Comparison of ENCODE assay signal across 8 cellular contexts in genomic region chr1:13699936-13700520, GRCh38. TPM values are rescaled to one million over a fixed set of nuclear protein-coding genes. Genes with fewer than 3 reads are reported as not detected.
DNase-seq lines count a peak whose midpoint lies in the region; ATAC-seq, FAIRE-seq and TF ChIP-seq lines count a peak whose summit lies in the region.

A gene with protein sequence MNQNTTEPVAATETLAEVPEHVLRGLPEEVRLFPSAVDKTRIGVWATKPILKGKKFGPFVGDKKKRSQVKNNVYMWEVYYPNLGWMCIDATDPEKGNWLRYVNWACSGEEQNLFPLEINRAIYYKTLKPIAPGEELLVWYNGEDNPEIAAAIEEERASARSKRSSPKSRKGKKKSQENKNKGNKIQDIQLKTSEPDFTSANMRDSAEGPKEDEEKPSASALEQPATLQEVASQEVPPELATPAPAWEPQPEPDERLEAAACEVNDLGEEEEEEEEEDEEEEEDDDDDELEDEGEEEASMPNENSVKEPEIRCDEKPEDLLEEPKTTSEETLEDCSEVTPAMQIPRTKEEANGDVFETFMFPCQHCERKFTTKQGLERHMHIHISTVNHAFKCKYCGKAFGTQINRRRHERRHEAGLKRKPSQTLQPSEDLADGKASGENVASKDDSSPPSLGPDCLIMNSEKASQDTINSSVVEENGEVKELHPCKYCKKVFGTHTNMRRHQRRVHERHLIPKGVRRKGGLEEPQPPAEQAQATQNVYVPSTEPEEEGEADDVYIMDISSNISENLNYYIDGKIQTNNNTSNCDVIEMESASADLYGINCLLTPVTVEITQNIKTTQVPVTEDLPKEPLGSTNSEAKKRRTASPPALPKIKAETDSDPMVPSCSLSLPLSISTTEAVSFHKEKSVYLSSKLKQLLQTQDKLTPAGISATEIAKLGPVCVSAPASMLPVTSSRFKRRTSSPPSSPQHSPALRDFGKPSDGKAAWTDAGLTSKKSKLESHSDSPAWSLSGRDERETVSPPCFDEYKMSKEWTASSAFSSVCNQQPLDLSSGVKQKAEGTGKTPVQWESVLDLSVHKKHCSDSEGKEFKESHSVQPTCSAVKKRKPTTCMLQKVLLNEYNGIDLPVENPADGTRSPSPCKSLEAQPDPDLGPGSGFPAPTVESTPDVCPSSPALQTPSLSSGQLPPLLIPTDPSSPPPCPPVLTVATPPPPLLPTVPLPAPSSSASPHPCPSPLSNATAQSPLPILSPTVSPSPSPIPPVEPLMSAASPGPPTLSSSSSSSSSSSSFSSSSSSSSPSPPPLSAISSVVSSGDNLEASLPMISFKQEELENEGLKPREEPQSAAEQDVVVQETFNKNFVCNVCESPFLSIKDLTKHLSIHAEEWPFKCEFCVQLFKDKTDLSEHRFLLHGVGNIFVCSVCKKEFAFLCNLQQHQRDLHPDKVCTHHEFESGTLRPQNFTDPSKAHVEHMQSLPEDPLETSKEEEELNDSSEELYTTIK (N-terminal part only) (plus strand): TSS chr1:13700188. CDS start chr1:13715606, 15,418 bp downstream.

- H3K27me3 Mint-ChIP-seq in astrocyte (ENCODE audit: low read depth, unreplicated experiment): peaks cover 4% of the 10 kb centered on the region

- DNase-seq in AG10803 (ENCODE audit: low read depth) (peak; percentile 42), astrocyte (ENCODE audit: low read depth) (peak; percentile 9), hypothalamus (lab: John Stamatoyannopoulos, UW) (peak in 33 of 51 donors; percentile 2 to 73 (median 38)), skeletal muscle cell (ENCODE audit: low read depth) (no peak), cortex of kidney (lab: John Stamatoyannopoulos, UW) (no peak)

- peaks cover 8% of the 10 kb centered on the region for H3K4me1 ChIP-seq in astrocyte (ENCODE audit: insufficient read depth, low read length)

- no peaks in the 10 kb centered on the region for H4K20me1 ChIP-seq in astrocyte (ENCODE audit: insufficient read depth, low read length)

- H3K79me2 ChIP-seq in astrocyte (ENCODE audit: insufficient read depth, low read length): peaks cover 20% of the 10 kb centered on the region

- peak within 1 kb of the TSS; percentile 97 for H3K27ac Mint-ChIP-seq in astrocyte (ENCODE audit: unreplicated experiment)

- peaks cover 4% of the 10 kb centered on the region for H3K36me3 Mint-ChIP-seq in astrocyte (ENCODE audit: low read depth, unreplicated experiment)

- H3K9ac ChIP-seq in astrocyte (ENCODE audit: low read length): peak within 1 kb of the TSS; percentile 81

- peak within 1 kb of the TSS; percentile 96 for H2AFZ ChIP-seq in astrocyte (ENCODE audit: low read depth, low read length)

- ATAC-seq in GM19035 (IDR thresholded peaks at IDR 0.05; ENCODE audit: unreplicated experiment): peak; percentile 39
- peak; percentile 29 for ATAC-seq in HG03457 (IDR thresholded peaks at IDR 0.05; ENCODE audit: unreplicated experiment)

- TF ChIP-seq CTCF in AG10803 (conservative IDR thresholded peaks at IDR 0.05; ENCODE audit: low read length): no peak
- no peak for TF ChIP-seq CTCF in astrocyte (IDR thresholded peaks at IDR 0.05; ENCODE audit: insufficient read depth, low read depth, low read length)

- no peaks in the 10 kb centered on the region for H3K36me3 ChIP-seq in astrocyte (ENCODE audit: insufficient read depth, low read length)

- peak within 1 kb of the TSS; percentile 94 for H3K4me3 Mint-ChIP-seq in astrocyte (ENCODE audit: unreplicated experiment)

- intact Hi-C loops in T-helper 2 cell treated with Interferon-gamma antibody and Interleukin-4, amounts not matched to agents 100 ng/mL and 5 ng/mL, for 36 hours (cut with micrococcal nuclease): loop anchor here (1.0 kb wide), 2 partner anchors 31 to 49 kb away; no protein-coding TSS in a partner anchor

- H3K4me2 ChIP-seq in astrocyte (ENCODE audit: low read length): peak within 1 kb of the TSS; percentile 89

- peak within 1 kb of the TSS; percentile 59 for H3K27ac ChIP-seq in astrocyte (ENCODE audit: low read depth, low read length)

- no peaks in the 10 kb centered on the region for H3K9me3 ChIP-seq in astrocyte (ENCODE audit: insufficient read depth, low read depth, low read length)

- peaks cover 13% of the 10 kb centered on the region for H3K9me3 Mint-ChIP-seq in astrocyte (ENCODE audit: unreplicated experiment)

- peaks cover 17% of the 10 kb centered on the region for H3K4me1 Mint-ChIP-seq in astrocyte (ENCODE audit: low read depth, unreplicated experiment)

- H3K4me3 ChIP-seq in AG10803 (ENCODE audit: low read length) (peak within 1 kb of the TSS; percentile 72), astrocyte (ENCODE audit: insufficient read depth, low read depth, low read length) (peak within 1 kb of the TSS; percentile 78), skeletal muscle cell (ENCODE audit: low read depth, low read length) (peak within 1 kb of the TSS; percentile 73)

- no peak for FAIRE-seq in astrocyte (lab: Jason Lieb, UNC)

- no peaks in the 10 kb centered on the region for H3K27me3 ChIP-seq in astrocyte (ENCODE audit: insufficient read depth, low read length)

RNA-seq across cellular contexts. Expression of the gene that starts here (rescaled TPM):
- total RNA-seq in T-helper 2 cell treated with Interferon-gamma antibody and Interleukin-4, amounts not matched to agents 100 ng/mL and 5 ng/mL, for 36 hours: 53.6 and 54.0 TPM in 2 replicates
- 48.8 and 49.0 TPM in 2 replicates for total RNA-seq in astrocyte

Comparison
In these comparisons a context has a peak if more than half of its experiments do, and no peak if none do; other contexts are left out.
1. DNase-seq: peak in AG10803 (single experiment), astrocyte (single experiment) and hypothalamus (33 of 51); none in skeletal muscle cell (single experiment) and cortex of kidney (single experiment).
2. Peak in every context shown above with its lines, with median percentiles within 50 percentile points of each other: H3K4me3 ChIP-seq.